In genomic region chr12:21501258-21502163, GRCh38 we compare ENCODE assay signal across 1 cellular context.
TF ChIP-seq lines count a peak whose summit lies in the region.

Gene GOLT1B (plus strand): TSS chr12:21501789. CDS start chr12:21501924, 135 bp downstream.
Gene RECQL (minus strand): TSS chr12:21501635. CDS start chr12:21499570, 2,065 bp downstream.

TF ChIP-seq in HCT116, 20 proteins besides CTCF, POLR2A, EP300 and RAD21 (continued from another document):
- TF ChIP-seq EZH2phosphoT487 (IDR thresholded peaks at IDR 0.05; ENCODE audit: borderline replicate concordance) (no peak), ZFX (IDR thresholded peaks at IDR 0.05) (peak; percentile 40; the same call in 1 of the 2 replicates)
